Comparison of ENCODE assay signal across 21 cellular contexts in the genomic region with DNA sequence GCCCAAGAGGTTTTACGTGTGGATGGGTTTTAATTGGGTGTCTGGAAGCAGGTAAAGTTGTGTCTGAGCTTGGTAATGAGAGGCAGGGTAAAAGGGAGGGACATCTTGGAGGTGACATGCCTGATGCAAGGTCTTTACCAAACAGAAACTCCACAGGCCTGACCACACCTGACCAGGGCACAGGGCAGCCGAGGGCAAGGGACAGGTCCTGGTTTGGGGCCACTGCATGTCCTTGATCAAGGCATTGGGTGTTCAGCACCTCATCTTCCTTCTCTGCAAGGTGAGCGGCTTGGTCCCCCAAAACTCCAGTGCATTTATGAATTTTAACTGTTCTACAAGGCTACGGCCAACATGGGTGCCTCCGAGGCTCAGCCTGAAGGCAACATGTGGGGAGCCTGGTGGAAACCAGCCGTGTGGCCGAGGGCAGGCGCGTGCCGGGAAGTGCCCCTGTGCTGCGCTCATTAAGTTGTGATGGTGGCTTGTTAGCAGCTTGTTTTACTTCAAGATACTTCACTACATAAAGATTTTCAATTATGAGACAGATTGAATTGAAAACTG. TPM values are rescaled to one million over a fixed set of nuclear protein-coding genes. Genes with fewer than 3 reads are reported as not detected.
DNase-seq lines count a peak whose midpoint lies in the region; ATAC-seq lines count a peak whose summit lies in the region.
"Had no signal": no experiment of that assay in that cellular context is flagged by ENCODE, and none has a peak within 500 bp of the region (broad histone marks: within the 10 kb centered on the region; RNA-seq: fewer than 3 reads in every experiment).

No MANE protein-coding gene starts in this region.

- H3K9me3 Mint-ChIP-seq in T-cell, result no peaks in the 10 kb centered on the region
- H3K9me3 Mint-ChIP-seq: activated CD8-positive, alpha-beta T cell treated with anti-CD3 and anti-CD28 coated beads for 36 hours; activated T-cell treated with anti-CD3 and anti-CD28 coated beads, Interleukin-2, amount 50 U/mL, for 24 hours; CD8-positive, alpha-beta memory T cell; nephron progenitor cell had no signal

- peaks cover 5 to 11% of the 10 kb centered on the region in 2 donors for H3K27me3 Mint-ChIP-seq in T-cell
- H3K27me3 Mint-ChIP-seq: activated CD8-positive, alpha-beta T cell treated with anti-CD3 and anti-CD28 coated beads for 36 hours; B cell had no signal

- H3K36me3 Mint-ChIP-seq in T-cell, result no peaks in the 10 kb centered on the region
- H3K36me3 Mint-ChIP-seq: CD8-positive, alpha-beta memory T cell had no signal

- no peak overlapping the region for H3K4me3 Mint-ChIP-seq in T-cell
- H3K4me3 Mint-ChIP-seq: activated CD8-positive, alpha-beta T cell treated with anti-CD3 and anti-CD28 coated beads for 36 hours; activated T-cell treated with anti-CD3 and anti-CD28 coated beads, Interleukin-2, amount 50 U/mL, for 24 hours; B cell; CD8-positive, alpha-beta memory T cell; nephron progenitor cell had no signal

- peak; percentile 38 for DNase-seq in activated CD8-positive, alpha-beta memory T cell treated with anti-CD3 and anti-CD28 coated beads for 24 hours
- DNase-seq in activated CD8-positive, alpha-beta memory T cell treated with anti-CD3 and anti-CD28 coated beads, Interleukin-2, amount 50 U/mL, for 4 hours, result no peak
- peak; percentile 34 for DNase-seq in activated CD8-positive, alpha-beta memory T cell treated with anti-CD3 and anti-CD28 coated beads, Interleukin-2, amount 50 U/mL, for 48 hours
- DNase-seq in mesenteric fat pad (ENCODE audit: low spot score) (peak; percentile 68), ureter (ENCODE audit: low spot score) (peak; percentile 25), cerebellar nuclear complex (lab: John Stamatoyannopoulos, UW) (no peak), T-cell (no peak)
- DNase-seq: activated CD8-positive, alpha-beta T cell treated with anti-CD3 and anti-CD28 coated beads for 36 hours; activated T-cell treated with anti-CD3 and anti-CD28 coated beads, Interleukin-2, amount 50 U/mL, for 24 hours; effector CD4-positive, alpha-beta T cell; foreskin keratinocyte; HCEC 1CT; Kasumi-1; left colon; NCI-H187 treated with DMSO at 0.1 percent for 48 hours; NCI-H2227 treated with DMSO at 0.1 percent for 48 hours; nephron progenitor cell had no signal

- CTCF ChIA-PET in T-cell (lab: Charles Lee), result no interaction called here

- H3K4me1 Mint-ChIP-seq in T-cell, result no peaks in the 10 kb centered on the region
- H3K4me1 Mint-ChIP-seq: B cell; CD8-positive, alpha-beta memory T cell had no signal

- no peak overlapping the region for H3K27ac Mint-ChIP-seq in T-cell
- H3K27ac Mint-ChIP-seq: activated CD8-positive, alpha-beta T cell treated with anti-CD3 and anti-CD28 coated beads for 36 hours; activated T-cell treated with anti-CD3 and anti-CD28 coated beads, Interleukin-2, amount 50 U/mL, for 24 hours; B cell; nephron progenitor cell had no signal

- ATAC-seq in GM21515 (IDR thresholded peaks at IDR 0.05; ENCODE audit: unreplicated experiment) (no peak), T-cell (replicated peaks in 1 of 4) (no peak)
- ATAC-seq: activated CD4-positive, CD25-positive, alpha-beta regulatory T cell treated with anti-CD3 and anti-CD28 coated beads, Interleukin-2, amount 50 U/mL, for 24 hours; activated CD8-positive, alpha-beta T cell treated with anti-CD3 and anti-CD28 coated beads for 36 hours; foreskin keratinocyte; left colon had no signal

- POLR2A ChIA-PET in T-cell (lab: Charles Lee), result no interaction called here

RNA-seq across cellular contexts. Expression of gene LPCAT1, which starts 30.7 kb away (rescaled TPM):
- 45.7 TPM for total RNA-seq in mesenteric fat pad
- 48.0 TPM for total RNA-seq in ureter
- total RNA-seq in T-cell, result 10 to 100 TPM; 27.9 to 57.7 (median 50.3) TPM

Comparison
In these comparisons a context has a peak if more than half of its experiments do, and no peak if none do; other contexts are left out.
1. DNase-seq: peak in activated CD8-positive, alpha-beta memory T cell treated with anti-CD3 and anti-CD28 coated beads for 24 hours (single experiment), activated CD8-positive, alpha-beta memory T cell treated with anti-CD3 and anti-CD28 coated beads, Interleukin-2, amount 50 U/mL, for 48 hours (single experiment), mesenteric fat pad (single experiment) and ureter (single experiment); none in activated CD8-positive, alpha-beta memory T cell treated with anti-CD3 and anti-CD28 coated beads, Interleukin-2, amount 50 U/mL, for 4 hours (single experiment), cerebellar nuclear complex (0 of 2) and T-cell (0 of 34).